In genomic region chr15:29139072-29139471, GRCh38 we compare ENCODE assay signal across 9 cellular contexts.
"Had no signal": no experiment of that assay in that cellular context is flagged by ENCODE, and none has a peak within 500 bp of the region (broad histone marks: within the 10 kb centered on the region; RNA-seq: fewer than 3 reads in every experiment).

No MANE protein-coding gene starts in this region.

- H3K27me3 ChIP-seq: brain microvascular endothelial cell, thyroid gland had no signal

- H3K27ac ChIP-seq: brain microvascular endothelial cell, heart left ventricle, neutrophil, skin epidermis, thyroid gland, upper lobe of right lung had no signal

- H3K9me3 ChIP-seq: heart left ventricle, neutrophil, thyroid gland, upper lobe of right lung had no signal

- H3K36me3 ChIP-seq: brain microvascular endothelial cell, heart left ventricle, neutrophil, thyroid gland, upper lobe of right lung had no signal

- H3K4me1 ChIP-seq: thyroid gland, upper lobe of right lung had no signal

- H3K4me3 ChIP-seq: heart left ventricle, skin epidermis, thyroid gland, upper lobe of right lung had no signal

- ATAC-seq: stimulated activated memory B cell treated with anti-CD40 and anti-IgM and Interleukin-4, amounts not matched to agents 10 μg/mL and 1 μg/mL and 100 μg/mL, for 72 hours had no signal

- DNase-seq: amniotic stem cell, mammary epithelial cell had no signal
